Comparison of ENCODE assay signal across 24 cellular contexts in the genomic region with DNA sequence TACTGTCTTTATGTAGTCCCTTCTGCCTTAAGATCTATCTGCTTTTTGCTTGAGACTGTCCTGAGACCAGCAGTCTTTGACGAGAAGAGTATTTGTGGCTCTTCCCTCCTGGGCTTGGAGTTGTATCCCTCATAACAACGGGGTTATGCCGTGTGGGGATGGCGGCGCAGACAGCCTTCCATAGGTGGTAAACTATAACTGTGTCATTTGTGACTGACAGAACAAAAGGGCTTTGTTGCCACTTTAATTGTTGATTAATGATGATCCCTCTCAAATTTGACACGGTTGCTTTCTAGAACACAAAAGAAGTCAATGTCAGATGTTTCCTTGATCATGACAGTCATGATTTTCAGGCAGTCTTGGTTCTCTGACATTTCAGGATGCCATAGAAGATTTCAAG.
A peak's percentile ranks its signal among the peaks of the same experiment; 100 is the strongest.
DNase-seq lines count a peak whose midpoint lies in the region; ATAC-seq and TF ChIP-seq lines count a peak whose summit lies in the region.
"Had no signal": no experiment of that assay in that cellular context is flagged by ENCODE, and none has a peak within 500 bp of the region (broad histone marks: within the 10 kb centered on the region; RNA-seq: fewer than 3 reads in every experiment).

No MANE protein-coding gene starts in this region.

- CTCF ChIA-PET in activated B cell treated with CpG ODN at 0.5 μM for 24 hours (lab: Charles Lee), result interaction anchor here (1.0 to 2.0 kb wide), 2 partner anchors 26 to 1231 kb away, joined by 3 to 7 read pairs; no protein-coding TSS in a partner anchor

- in situ Hi-C loops in brain microvascular endothelial cell (cut with HindIII; ENCODE audit: low pct_ligation_motif_present, low sequenced_read_pairs), result no loop called here

- TF ChIP-seq CTCF in activated B cell treated with CpG ODN at 0.5 μM for 24 hours (IDR thresholded peaks at IDR 0.05) (no peak), brain microvascular endothelial cell (IDR thresholded peaks at IDR 0.05; ENCODE audit: low read depth, low read length, missing control alignments) (no peak)

- no peak overlapping the region for H3K4me3 Mint-ChIP-seq in activated T-cell treated with anti-CD3 and anti-CD28 coated beads, Interleukin-2, amount 50 U/mL, for 72 hours
- no peak overlapping the region for H3K4me3 Mint-ChIP-seq in activated T-cell treated with anti-CD3 and anti-CD28 coated beads, Interleukin-2, amount 50 U/mL, for 4 hours
- H3K4me3 Mint-ChIP-seq in activated B cell treated with CpG ODN at 0.5 μM for 24 hours (no peak overlapping the region), memory B cell (no peak overlapping the region)
- H3K4me3 Mint-ChIP-seq: stimulated activated effector memory CD8-positive, alpha-beta T cell treated with anti-CD3 and anti-CD28 coated beads, Interleukin-12 subunit alpha, Interleukin-12 subunit beta, amount 100 ng/mL, for 72 hours; T-cell had no signal

- no peaks in the 10 kb centered on the region for H3K27me3 Mint-ChIP-seq in activated T-cell treated with anti-CD3 and anti-CD28 coated beads, Interleukin-2, amount 50 U/mL, for 72 hours (ENCODE audit: low read depth)
- H3K27me3 Mint-ChIP-seq in activated T-cell treated with anti-CD3 and anti-CD28 coated beads, Interleukin-2, amount 50 U/mL, for 4 hours (ENCODE audit: low read depth), result no peaks in the 10 kb centered on the region
- no peaks in the 10 kb centered on the region for H3K27me3 Mint-ChIP-seq in activated B cell treated with CpG ODN at 0.5 μM for 24 hours
- H3K27me3 Mint-ChIP-seq in memory B cell, result no peaks in the 10 kb centered on the region
- H3K27me3 Mint-ChIP-seq: T-cell had no signal

- intact Hi-C loops in activated B cell treated with CpG ODN at 0.5 μM for 24 hours (cut with micrococcal nuclease), result loop anchor here (5.0 kb wide), 1 partner anchor 1535 kb away; no protein-coding TSS in a partner anchor

- no peaks in the 10 kb centered on the region for H3K27me3 ChIP-seq in brain microvascular endothelial cell (replicated peaks)
- H3K27me3 ChIP-seq: BLaER1, heart left ventricle, spleen had no signal

- H3K4me3 ChIP-seq in brain microvascular endothelial cell (ENCODE audit: low read depth, low read length), result no peak overlapping the region
- H3K4me3 ChIP-seq: BLaER1, coronary artery, heart left ventricle, spleen had no signal

- H3K4me1 Mint-ChIP-seq in activated T-cell treated with anti-CD3 and anti-CD28 coated beads, Interleukin-2, amount 50 U/mL, for 72 hours (ENCODE audit: low read depth), result peaks cover 79% of the 10 kb centered on the region
- peaks cover 64% of the 10 kb centered on the region for H3K4me1 Mint-ChIP-seq in activated T-cell treated with anti-CD3 and anti-CD28 coated beads, Interleukin-2, amount 50 U/mL, for 4 hours (ENCODE audit: low read depth)
- H3K4me1 Mint-ChIP-seq in activated B cell treated with CpG ODN at 0.5 μM for 24 hours (peaks cover 67% of the 10 kb centered on the region), memory B cell (peaks cover 29% of the 10 kb centered on the region)

- no peak for ATAC-seq in activated T-cell treated with anti-CD3 and anti-CD28 coated beads, Interleukin-2, amount 50 U/mL, for 72 hours (replicated peaks in 1 of 2)
- no peak for ATAC-seq in activated T-cell treated with anti-CD3 and anti-CD28 coated beads, Interleukin-2, amount 50 U/mL, for 4 hours
- ATAC-seq in activated B cell treated with CpG ODN at 0.5 μM for 24 hours (ENCODE audit: low read depth) (no peak), memory B cell (ENCODE audit: low read depth) (no peak)
- ATAC-seq: stimulated activated effector memory CD8-positive, alpha-beta T cell treated with anti-CD3 and anti-CD28 coated beads, Interleukin-12 subunit alpha, Interleukin-12 subunit beta, amount 100 ng/mL, for 72 hours; T-cell had no signal

- H3K27ac Mint-ChIP-seq in activated T-cell treated with anti-CD3 and anti-CD28 coated beads, Interleukin-2, amount 50 U/mL, for 72 hours, result peak overlapping the region; percentile 86
- peak overlapping the region; percentile 16 for H3K27ac Mint-ChIP-seq in activated B cell treated with CpG ODN at 0.5 μM for 24 hours
- peak overlapping the region; percentile 73 for H3K27ac Mint-ChIP-seq in memory B cell
- H3K27ac Mint-ChIP-seq: T-cell had no signal

- H3K36me3 ChIP-seq in brain microvascular endothelial cell (replicated peaks), result no peaks in the 10 kb centered on the region
- H3K36me3 ChIP-seq: heart left ventricle, spleen had no signal

- H3K27ac ChIP-seq in brain microvascular endothelial cell, result no peak overlapping the region
- H3K27ac ChIP-seq: BLaER1, coronary artery, heart left ventricle, spleen had no signal

- POLR2A ChIA-PET in activated B cell treated with CpG ODN at 0.5 μM for 24 hours (lab: Charles Lee), result no interaction called here

- no peaks in the 10 kb centered on the region for H3K9me3 Mint-ChIP-seq in activated T-cell treated with anti-CD3 and anti-CD28 coated beads, Interleukin-2, amount 50 U/mL, for 72 hours
- no peaks in the 10 kb centered on the region for H3K9me3 Mint-ChIP-seq in activated T-cell treated with anti-CD3 and anti-CD28 coated beads, Interleukin-2, amount 50 U/mL, for 4 hours
- H3K9me3 Mint-ChIP-seq in activated B cell treated with CpG ODN at 0.5 μM for 24 hours (no peaks in the 10 kb centered on the region), memory B cell (no peaks in the 10 kb centered on the region)
- H3K9me3 Mint-ChIP-seq: stimulated activated effector memory CD8-positive, alpha-beta T cell treated with anti-CD3 and anti-CD28 coated beads, Interleukin-12 subunit alpha, Interleukin-12 subunit beta, amount 100 ng/mL, for 72 hours; T-cell had no signal

- no peak for DNase-seq in activated T-cell treated with anti-CD3 and anti-CD28 coated beads, Interleukin-2, amount 50 U/mL, for 72 hours
- DNase-seq in activated T-cell treated with anti-CD3 and anti-CD28 coated beads, Interleukin-2, amount 50 U/mL, for 4 hours, result no peak
- DNase-seq in activated B cell treated with CpG ODN at 0.5 μM for 24 hours (no peak), memory B cell (ENCODE audit: low spot score in 2 of 2) (no peak), dermis blood vessel endothelial cell (no peak), iPS-NIHi11 (ENCODE audit: low spot score) (no peak), NCI-H1105 treated with DMSO at 0.1 percent for 48 hours (lab: John Stamatoyannopoulos, UW) (no peak), brain microvascular endothelial cell (no peak)
- DNase-seq: activated CD4-positive, CD25-positive, alpha-beta regulatory T cell treated with anti-CD3 and anti-CD28 coated beads, Interleukin-2, amount 50 U/mL, for 72 hours; activated naive CD4-positive, alpha-beta T cell treated with anti-CD3 and anti-CD28 coated beads, Interleukin-2, amount 50 U/mL, for 16 hours; activated T-cell treated with anti-CD3 and anti-CD28 coated beads, Interleukin-2, amount 50 U/mL, for 48 hours; Caco-2; DMS79 treated with DMSO at 0.1 percent for 48 hours; heart left ventricle; NCI-H1092 treated with DMSO at 0.1 percent for 48 hours; NCI-H2081; occipital lobe; spleen; stimulated activated CD4-positive, alpha-beta T cell treated with anti-CD3 and anti-CD28 coated beads, Interleukin-2, amount 100 ng/mL, for 48 hours; substantia nigra; T-cell had no signal

- peaks cover 0 to 4% of the 10 kb centered on the region in 2 donors for H3K36me3 Mint-ChIP-seq in activated T-cell treated with anti-CD3 and anti-CD28 coated beads, Interleukin-2, amount 50 U/mL, for 72 hours (ENCODE audit: insufficient read depth in 2 of 2)
- peaks cover 12% of the 10 kb centered on the region for H3K36me3 Mint-ChIP-seq in activated T-cell treated with anti-CD3 and anti-CD28 coated beads, Interleukin-2, amount 50 U/mL, for 4 hours (ENCODE audit: insufficient read depth)
- H3K36me3 Mint-ChIP-seq in activated B cell treated with CpG ODN at 0.5 μM for 24 hours (ENCODE audit: low read depth) (peaks cover 9% of the 10 kb centered on the region), memory B cell (no peaks in the 10 kb centered on the region)
- H3K36me3 Mint-ChIP-seq: T-cell had no signal

Comparison
In these comparisons a context has a peak if more than half of its experiments do, and no peak if none do; other contexts are left out.
1. H3K27ac Mint-ChIP-seq: peak in every context shown above with its lines; median percentile 86 in activated T-cell treated with anti-CD3 and anti-CD28 coated beads, Interleukin-2, amount 50 U/mL, for 72 hours; 73 in memory B cell; 16 in activated B cell treated with CpG ODN at 0.5 μM for 24 hours.